In genomic region chr17:74379495-74380085, GRCh38 we compare ENCODE assay signal across 8 cellular contexts. TPM values are rescaled to one million over a fixed set of nuclear protein-coding genes. Genes with fewer than 3 reads are reported as not detected.
DNase-seq lines count a peak whose midpoint lies in the region; ATAC-seq and TF ChIP-seq lines count a peak whose summit lies in the region.

No MANE protein-coding gene starts in this region.

- no peaks in the 10 kb centered on the region; a peak in 1 of 22 replicates for H3K27me3 ChIP-seq in BLaER1 treated with 17β-estradiol and CSF1 and Interleukin-3, amounts not matched to agents 10 nM and 100 nM
- no peaks in the 10 kb centered on the region for H3K27me3 ChIP-seq in hepatocyte
- no peaks in the 10 kb centered on the region for H3K27me3 ChIP-seq in vagina

- peak overlapping the region in 7 of 10 experiments; percentile 11 to 51 (median 29); a peak in 10 of 20 replicates for H3K4me3 ChIP-seq in BLaER1 treated with 17β-estradiol and CSF1 and Interleukin-3, amounts not matched to agents 10 nM and 100 nM
- H3K4me3 ChIP-seq in astrocyte of the cerebellum (ENCODE audit: low read depth, low read length) = no peak overlapping the region
- no peak overlapping the region for H3K4me3 ChIP-seq in hepatocyte
- peak overlapping the region; percentile 5 to 7 for H3K4me3 ChIP-seq in vagina

- TF ChIP-seq CTCF in astrocyte of the cerebellum (IDR thresholded peaks at IDR 0.05; ENCODE audit: low read depth, low read length, missing control alignments) (peak; percentile 82), hepatocyte (IDR thresholded peaks at IDR 0.05; ENCODE audit: poor library complexity) (peak; percentile 97), vagina (IDR thresholded peaks at IDR 0.05) (peak; percentile 98 to 99 (median 98))

- peaks cover 19 to 78% (median 65%) of the 10 kb centered on the region in 10 experiments for H3K4me1 ChIP-seq in BLaER1 treated with 17β-estradiol and CSF1 and Interleukin-3, amounts not matched to agents 10 nM and 100 nM
- H3K4me1 ChIP-seq in hepatocyte (ENCODE audit: insufficient read depth) (peaks cover 10% of the 10 kb centered on the region), vagina (peaks cover 20% of the 10 kb centered on the region)

- ATAC-seq in GM21515 (IDR thresholded peaks at IDR 0.05; ENCODE audit: unreplicated experiment) = peak; percentile 61

- no peak overlapping the region for H2AFZ ChIP-seq in hepatocyte

- H3K9me2 ChIP-seq in hepatocyte (replicated peaks; ENCODE audit: insufficient read depth) = no peaks in the 10 kb centered on the region

- intact Hi-C loops in vagina (cut with DNase I) = loop anchor here (2.0 kb wide), 1 partner anchor 79 kb away; no protein-coding TSS in a partner anchor

- no peaks in the 10 kb centered on the region for H3K79me2 ChIP-seq in hepatocyte

- H3K4me2 ChIP-seq in BLaER1 treated with 17β-estradiol and CSF1 and Interleukin-3, amounts not matched to agents 10 nM and 100 nM = peak overlapping the region; percentile 87 to 98 (median 93)
- peak overlapping the region; percentile 67 for H3K4me2 ChIP-seq in hepatocyte

- H4K20me1 ChIP-seq in BLaER1 treated with 17β-estradiol and CSF1 and Interleukin-3, amounts not matched to agents 10 nM and 100 nM = no peaks in the 10 kb centered on the region
- no peaks in the 10 kb centered on the region for H4K20me1 ChIP-seq in hepatocyte (ENCODE audit: insufficient read depth, poor library complexity, severe bottlenecking)

- H3K9me3 ChIP-seq in BLaER1 treated with 17β-estradiol and CSF1 and Interleukin-3, amounts not matched to agents 10 nM and 100 nM (replicated peaks in 1 of 11) = no peaks in the 10 kb centered on the region
- H3K9me3 ChIP-seq in hepatocyte (ENCODE audit: low read depth) (no peaks in the 10 kb centered on the region), vagina (no peaks in the 10 kb centered on the region)

- TF ChIP-seq POLR2A in vagina (IDR thresholded peaks at IDR 0.05) = no peak

- DNase-seq in NCI-H1694 treated with DMSO at 0.1 percent for 48 hours (lab: John Stamatoyannopoulos, UW) (peak; percentile 83), T-helper 22 cell (ENCODE audit: low read depth) (peak; percentile 69), astrocyte of the cerebellum (ENCODE audit: low read depth) (peak; percentile 38), hepatocyte (ENCODE audit: low spot score) (peak; percentile 95), renal cortical epithelial cell (ENCODE audit: low read depth) (peak; percentile 53), vagina (ENCODE audit: extremely low spot score in 2 of 2) (no peak)

- H3K36me3 ChIP-seq in BLaER1 treated with 17β-estradiol and CSF1 and Interleukin-3, amounts not matched to agents 10 nM and 100 nM = no peaks in the 10 kb centered on the region
- H3K36me3 ChIP-seq in hepatocyte (replicated peaks; ENCODE audit: insufficient read depth, low read depth) (no peaks in the 10 kb centered on the region), vagina (no peaks in the 10 kb centered on the region)

- H3K27ac ChIP-seq in BLaER1 treated with 17β-estradiol and CSF1 and Interleukin-3, amounts not matched to agents 10 nM and 100 nM = peak overlapping the region in 9 of 11 experiments; percentile 20 to 70 (median 50); a peak in 16 of 22 replicates
- H3K27ac ChIP-seq in hepatocyte = peak overlapping the region; percentile 76
- H3K27ac ChIP-seq in vagina = no peak overlapping the region

- WGBS in hepatocyte (ENCODE audit: low lambda C conversion rate, missing lambda C conversion rate) = 32% methylated on average over 17 of the region's 20 CpGs

- in situ Hi-C loops in astrocyte of the cerebellum (cut with HindIII; ENCODE audit: low sequenced_read_pairs) = no loop called here

- H3K9ac ChIP-seq in BLaER1 treated with 17β-estradiol and CSF1 and Interleukin-3, amounts not matched to agents 10 nM and 100 nM = peak overlapping the region; percentile 33 to 71 (median 56); a peak in 19 of 22 replicates

RNA-seq across cellular contexts. Expression of gene GPR142, which starts 12.3 kb away (rescaled TPM):
- not detected in 2 replicates for total RNA-seq in hepatocyte
- not detected in 2 replicates for polyA plus RNA-seq in hepatocyte
- not detected in 2 replicates for total RNA-seq in renal cortical epithelial cell
- total RNA-seq in vagina = 0.98 TPM

RNA-seq across cellular contexts. Expression of gene BTBD17, which starts 17.9 kb away (rescaled TPM):
- total RNA-seq in hepatocyte (1.3 TPM in 1 of 2 replicates, not detected in the other), renal cortical epithelial cell (not detected in 2 replicates), vagina (not detected)
- 0.39 TPM in 1 of 2 replicates, not detected in the other for polyA plus RNA-seq in hepatocyte

RNA-seq across cellular contexts. Expression of gene GPRC5C, which starts 52.3 kb away (rescaled TPM):
- 150 and 159 TPM in 2 replicates for total RNA-seq in hepatocyte
- polyA plus RNA-seq in hepatocyte = 233 and 237 TPM in 2 replicates
- 91.0 and 345 TPM in 2 replicates for total RNA-seq in renal cortical epithelial cell
- total RNA-seq in vagina = 27.5 TPM

RNA-seq across cellular contexts. Expression of gene KIF19, which starts 53.6 kb away (rescaled TPM):
- 0.20 and 0.80 TPM in 2 replicates for total RNA-seq in hepatocyte
- polyA plus RNA-seq in hepatocyte = 0.18 and 0.46 TPM in 2 replicates
- not detected in 2 replicates for total RNA-seq in renal cortical epithelial cell
- total RNA-seq in vagina = 5.6 TPM

Comparison
In these comparisons a context has a peak if more than half of its experiments do, and no peak if none do; other contexts are left out.
1. H3K4me3 ChIP-seq: peak in BLaER1 treated with 17β-estradiol and CSF1 and Interleukin-3, amounts not matched to agents 10 nM and 100 nM (7 of 10) and vagina (2 of 2); none in astrocyte of the cerebellum (single experiment) and hepatocyte (single experiment).
2. DNase-seq: peak in NCI-H1694 treated with DMSO at 0.1 percent for 48 hours (single experiment), T-helper 22 cell (single experiment), astrocyte of the cerebellum (single experiment), hepatocyte (single experiment) and renal cortical epithelial cell (single experiment); none in vagina (0 of 2).
3. Peak in every context shown above with its lines, with median percentiles within 50 percentile points of each other: CTCF ChIP-seq.